12 cellular contexts compared by ENCODE assay signal in the genomic region with DNA sequence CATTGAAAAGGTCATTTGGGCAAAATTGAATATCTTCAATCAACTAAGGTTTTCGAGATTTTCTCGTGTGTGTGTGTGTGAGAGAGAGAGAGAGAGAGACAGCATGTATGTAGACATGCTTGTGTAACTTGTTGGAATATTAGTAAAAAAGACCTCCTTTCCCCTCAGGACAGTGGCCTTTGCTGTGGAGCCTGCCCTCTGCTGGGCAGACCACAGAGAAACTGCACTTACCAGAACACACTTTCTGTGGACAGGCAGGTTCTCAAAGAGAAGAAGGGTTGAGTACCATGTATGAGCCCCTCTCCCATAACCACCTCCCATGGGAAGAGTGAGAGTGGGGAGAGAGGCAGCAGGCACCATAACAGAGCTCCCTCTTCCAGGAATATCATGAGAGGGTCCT. TPM values are rescaled to one million over a fixed set of nuclear protein-coding genes. Genes with fewer than 3 reads are reported as not detected.
DNase-seq lines count a peak whose midpoint lies in the region; ATAC-seq and TF ChIP-seq lines count a peak whose summit lies in the region.
"Had no signal": no experiment of that assay in that cellular context is flagged by ENCODE, and none has a peak within 500 bp of the region (broad histone marks: within the 10 kb centered on the region; RNA-seq: fewer than 3 reads in every experiment).

No MANE protein-coding gene starts in this region.

- DNase-seq in CD14-positive monocyte (ENCODE audit: low spot score) (no peak), HFFc6 (no peak), kidney epithelial cell (ENCODE audit: low read depth) (no peak)
- no peak for DNase-seq in activated CD4-positive, alpha-beta T cell treated with anti-CD3 and anti-CD28 coated beads, Interleukin-2, amount 10 ng/mL, durations not matched to agents 24 days and 14 days
- DNase-seq: DMS79 treated with DMSO at 0.1 percent for 48 hours; stimulated activated CD4-positive, alpha-beta T cell treated with anti-CD3 and anti-CD28 coated beads, Interleukin-4, amount 100 ng/mL, for 4 hours had no signal

- TF ChIP-seq CTCF in CD14-positive monocyte (IDR thresholded peaks at IDR 0.05) (peak; percentile 32), HFFc6 (IDR thresholded peaks at IDR 0.05) (peak; percentile 54; the same call in 1 of the 2 replicates), kidney epithelial cell (IDR thresholded peaks at IDR 0.05; ENCODE audit: insufficient read depth, low read length, poor library complexity, severe bottlenecking) (peak; percentile 42)

- peak overlapping the region in 2 of 7 donors; percentile 36 to 40 for H3K27ac Mint-ChIP-seq in CD14-positive monocyte
- no peak overlapping the region for H3K27ac Mint-ChIP-seq in HFFc6
- H3K27ac Mint-ChIP-seq in activated CD4-positive, alpha-beta T cell treated with anti-CD3 and anti-CD28 coated beads, Interleukin-2, amount 10 ng/mL, durations not matched to agents 24 days and 14 days: no peak overlapping the region

- intact Hi-C loops in CD14-positive monocyte (cut with micrococcal nuclease): no loop called here
- intact Hi-C loops in activated CD4-positive, alpha-beta T cell treated with anti-CD3 and anti-CD28 coated beads, Interleukin-2, amount 10 ng/mL, durations not matched to agents 24 days and 14 days (cut with micrococcal nuclease): no loop called here

- H3K27me3 ChIP-seq in kidney epithelial cell (ENCODE audit: control insufficient read depth, insufficient read depth, low read length): no peaks in the 10 kb centered on the region
- H3K27me3 ChIP-seq: neutrophil had no signal

- H3K4me1 Mint-ChIP-seq in CD14-positive monocyte (peaks cover 22% of the 10 kb centered on the region), HFFc6 (ENCODE audit: low read depth) (no peaks in the 10 kb centered on the region)
- no peaks in the 10 kb centered on the region for H3K4me1 Mint-ChIP-seq in activated CD4-positive, alpha-beta T cell treated with anti-CD3 and anti-CD28 coated beads, Interleukin-2, amount 10 ng/mL, durations not matched to agents 24 days and 14 days

- H3K4me3 ChIP-seq in kidney epithelial cell (ENCODE audit: low read depth, low read length): no peak overlapping the region

- no peak overlapping the region for H3K4me3 Mint-ChIP-seq in CD14-positive monocyte
- H3K4me3 Mint-ChIP-seq in HFFc6: no peak overlapping the region
- H3K4me3 Mint-ChIP-seq in activated CD4-positive, alpha-beta T cell treated with anti-CD3 and anti-CD28 coated beads, Interleukin-2, amount 10 ng/mL, durations not matched to agents 24 days and 14 days: no peak overlapping the region

- H3K36me3 Mint-ChIP-seq in CD14-positive monocyte: no peaks in the 10 kb centered on the region
- no peaks in the 10 kb centered on the region for H3K36me3 Mint-ChIP-seq in HFFc6 (ENCODE audit: low read depth)
- H3K36me3 Mint-ChIP-seq in activated CD4-positive, alpha-beta T cell treated with anti-CD3 and anti-CD28 coated beads, Interleukin-2, amount 10 ng/mL, durations not matched to agents 24 days and 14 days (ENCODE audit: low read depth): no peaks in the 10 kb centered on the region

- H3K36me3 ChIP-seq in kidney epithelial cell (ENCODE audit: control insufficient read depth, insufficient read depth, low read length): no peaks in the 10 kb centered on the region
- H3K36me3 ChIP-seq: neutrophil had no signal

- H3K9me3 Mint-ChIP-seq in CD14-positive monocyte: peaks cover 0 to 6% (median 3%) of the 10 kb centered on the region in 7 donors
- H3K9me3 Mint-ChIP-seq in HFFc6: no peaks in the 10 kb centered on the region; the same call in 1 of the 2 replicates
- H3K9me3 Mint-ChIP-seq in activated CD4-positive, alpha-beta T cell treated with anti-CD3 and anti-CD28 coated beads, Interleukin-2, amount 10 ng/mL, durations not matched to agents 24 days and 14 days: no peaks in the 10 kb centered on the region

- peak overlapping the region; percentile 33 for H3K27ac ChIP-seq in angular gyrus (ENCODE audit: low read depth, low read length)
- H3K27ac ChIP-seq: neutrophil had no signal

- ATAC-seq in GM19467 (IDR thresholded peaks at IDR 0.05; ENCODE audit: unreplicated experiment) (no peak), HG03354 (IDR thresholded peaks at IDR 0.05; ENCODE audit: poor library complexity, severe bottlenecking, unreplicated experiment) (no peak)
- ATAC-seq in activated CD4-positive, CD25-positive, alpha-beta regulatory T cell treated with anti-CD3 and anti-CD28 coated beads, Interleukin-2, amount 50 U/mL, for 24 hours: no peak

- H3K27me3 Mint-ChIP-seq in CD14-positive monocyte (ENCODE audit: low read depth in 3 of 3) (no peaks in the 10 kb centered on the region), HFFc6 (ENCODE audit: insufficient read depth) (no peaks in the 10 kb centered on the region; the same call in 1 of the 2 replicates)
- peaks cover 6% of the 10 kb centered on the region for H3K27me3 Mint-ChIP-seq in activated CD4-positive, alpha-beta T cell treated with anti-CD3 and anti-CD28 coated beads, Interleukin-2, amount 10 ng/mL, durations not matched to agents 24 days and 14 days

RNA-seq across cellular contexts. Expression of a gene that starts 45.6 kb away (rescaled TPM):
- not detected for polyA plus RNA-seq in CD14-positive monocyte
- not detected for total RNA-seq in HFFc6 (2021; fragmentation: NEBNext Ultra II Directional; extraction: Animal tissue kit (Norgen Biotek cat#: 25700))
- 0.34 TPM in 1 of 2 replicates, not detected in the other for total RNA-seq in kidney epithelial cell
- total RNA-seq in activated CD4-positive, alpha-beta T cell treated with anti-CD3 and anti-CD28 coated beads, Interleukin-2, amount 10 ng/mL, durations not matched to agents 24 days and 14 days: not detected in 2 replicates
- total RNA-seq: dermis microvascular lymphatic vessel endothelial cell had no signal
